Comparison of ENCODE assay signal across 21 cellular contexts in genomic region chr4:56990109-56990508, GRCh38. TPM values are rescaled to one million over a fixed set of nuclear protein-coding genes. Genes with fewer than 3 reads are reported as not detected.
DNase-seq lines count a peak whose midpoint lies in the region; ATAC-seq and TF ChIP-seq lines count a peak whose summit lies in the region.
"Had no signal": no experiment of that assay in that cellular context is flagged by ENCODE, and none has a peak within 500 bp of the region (broad histone marks: within the 10 kb centered on the region; RNA-seq: fewer than 3 reads in every experiment).

No MANE protein-coding gene starts in this region.

- H3K4me1 Mint-ChIP-seq in activated naive CD4-positive, alpha-beta T cell treated with anti-CD3 and anti-CD28 coated beads, Interleukin-2, amount 50 U/mL, for 24 hours = peaks cover 62% of the 10 kb centered on the region
- H3K4me1 Mint-ChIP-seq in T-helper 17 cell = peaks cover 29% of the 10 kb centered on the region
- H3K4me1 Mint-ChIP-seq in stimulated activated effector memory CD8-positive, alpha-beta T cell treated with anti-CD3 and anti-CD28 coated beads, Interleukin-12 subunit alpha, Interleukin-12 subunit beta, amount 100 ng/mL, for 72 hours = peaks cover 24% of the 10 kb centered on the region

- ATAC-seq in T-helper 17 cell (no peak), GM21825 (IDR thresholded peaks at IDR 0.05; ENCODE audit: unreplicated experiment) (no peak), HG03135 (IDR thresholded peaks at IDR 0.05; ENCODE audit: unreplicated experiment) (no peak), left ventricle myocardium superior (no peak)
- ATAC-seq in stimulated activated effector memory CD8-positive, alpha-beta T cell treated with anti-CD3 and anti-CD28 coated beads, Interleukin-12 subunit alpha, Interleukin-12 subunit beta, amount 100 ng/mL, for 72 hours = no peak
- ATAC-seq: pancreas had no signal

- no peak for DNase-seq in activated naive CD4-positive, alpha-beta T cell (lab: John Stamatoyannopoulos, UW)
- DNase-seq in T-helper 17 cell = no peak
- peak; percentile 21 to 78 for DNase-seq in erythroblast (lab: John Stamatoyannopoulos, UW)
- no peak for DNase-seq in stimulated activated effector memory CD8-positive, alpha-beta T cell treated with anti-CD3 and anti-CD28 coated beads, Interleukin-12 subunit alpha, Interleukin-12 subunit beta, amount 100 ng/mL, for 72 hours (ENCODE audit: low spot score in 2 of 2)
- no peak for DNase-seq in left ventricle myocardium superior
- DNase-seq: activated CD4-positive, alpha-beta T cell treated with anti-CD3 and anti-CD28 coated beads, Interleukin-2, amount 50 U/mL, for 1 hour; effector CD8-positive, alpha-beta T cell; glutamatergic neuron; GOT3; Kasumi-1; kidney; NCI-H2029; NCI-H748 treated with DMSO at 0.1 percent for 48 hours; pancreas; substantia nigra; T-helper 9 cell had no signal

- no peaks in the 10 kb centered on the region for H3K9me3 Mint-ChIP-seq in activated naive CD4-positive, alpha-beta T cell treated with anti-CD3 and anti-CD28 coated beads, Interleukin-2, amount 50 U/mL, for 24 hours
- no peaks in the 10 kb centered on the region for H3K9me3 Mint-ChIP-seq in stimulated activated effector memory CD8-positive, alpha-beta T cell treated with anti-CD3 and anti-CD28 coated beads, Interleukin-12 subunit alpha, Interleukin-12 subunit beta, amount 100 ng/mL, for 72 hours
- H3K9me3 Mint-ChIP-seq: activated T-helper 2 cell treated with anti-CD3 and anti-CD28 coated beads, Interferon-gamma antibody, Interleukin-2, Interleukin-4, amounts not matched to agents 10 μg/mL and 5 μg/mL and 100 μg/mL, durations not matched to agents 14 hours and 24 hours and 36 hours; brain had no signal

- no peak overlapping the region for H3K4me3 Mint-ChIP-seq in activated naive CD4-positive, alpha-beta T cell treated with anti-CD3 and anti-CD28 coated beads, Interleukin-2, amount 50 U/mL, for 24 hours
- H3K4me3 Mint-ChIP-seq in T-helper 17 cell = no peak overlapping the region
- no peak overlapping the region for H3K4me3 Mint-ChIP-seq in stimulated activated effector memory CD8-positive, alpha-beta T cell treated with anti-CD3 and anti-CD28 coated beads, Interleukin-12 subunit alpha, Interleukin-12 subunit beta, amount 100 ng/mL, for 72 hours
- H3K4me3 Mint-ChIP-seq: brain had no signal

- no peaks in the 10 kb centered on the region for H3K9me3 ChIP-seq in T-helper 17 cell (ENCODE audit: control insufficient read depth, low read length, poor library complexity, severe bottlenecking)
- H3K9me3 ChIP-seq: pancreas had no signal

- H3K27ac Mint-ChIP-seq in activated naive CD4-positive, alpha-beta T cell treated with anti-CD3 and anti-CD28 coated beads, Interleukin-2, amount 50 U/mL, for 24 hours = peak overlapping the region; percentile 86
- peak overlapping the region; percentile 66 for H3K27ac Mint-ChIP-seq in T-helper 17 cell
- peak overlapping the region; percentile 14 for H3K27ac Mint-ChIP-seq in stimulated activated effector memory CD8-positive, alpha-beta T cell treated with anti-CD3 and anti-CD28 coated beads, Interleukin-12 subunit alpha, Interleukin-12 subunit beta, amount 100 ng/mL, for 72 hours

- TF ChIP-seq POLR2A in erythroblast (IDR thresholded peaks at IDR 0.05; ENCODE audit: low read length) = no peak

- intact Hi-C loops in left ventricle myocardium superior (cut with micrococcal nuclease) = no loop called here

- no peaks in the 10 kb centered on the region for H3K27me3 Mint-ChIP-seq in activated naive CD4-positive, alpha-beta T cell treated with anti-CD3 and anti-CD28 coated beads, Interleukin-2, amount 50 U/mL, for 24 hours
- H3K27me3 Mint-ChIP-seq in T-helper 17 cell = no peaks in the 10 kb centered on the region
- H3K27me3 Mint-ChIP-seq: brain had no signal

- H3K36me3 Mint-ChIP-seq in activated naive CD4-positive, alpha-beta T cell treated with anti-CD3 and anti-CD28 coated beads, Interleukin-2, amount 50 U/mL, for 24 hours = peaks cover 18% of the 10 kb centered on the region
- H3K36me3 Mint-ChIP-seq in T-helper 17 cell (ENCODE audit: low read depth) = peaks cover 2% of the 10 kb centered on the region
- peaks cover 98% of the 10 kb centered on the region for H3K36me3 Mint-ChIP-seq in stimulated activated effector memory CD8-positive, alpha-beta T cell treated with anti-CD3 and anti-CD28 coated beads, Interleukin-12 subunit alpha, Interleukin-12 subunit beta, amount 100 ng/mL, for 72 hours

RNA-seq across cellular contexts. Expression of gene POLR2B, which starts 11.4 kb away (rescaled TPM):
- total RNA-seq in T-helper 17 cell = 10 to 100 TPM; 77.7 to 88.2 TPM
- total RNA-seq in left ventricle myocardium superior = 68.3 TPM

RNA-seq across cellular contexts. Expression of gene NOA1, which starts 12.7 kb away (rescaled TPM):
- total RNA-seq in T-helper 17 cell (10 to 100 TPM; 15.1 to 15.6 TPM), left ventricle myocardium superior (13.0 TPM)

Comparison
In these comparisons a context has a peak if more than half of its experiments do, and no peak if none do; other contexts are left out.
1. H3K27ac Mint-ChIP-seq: peak in every context shown above with its lines; median percentile 86 in activated naive CD4-positive, alpha-beta T cell treated with anti-CD3 and anti-CD28 coated beads, Interleukin-2, amount 50 U/mL, for 24 hours; 66 in T-helper 17 cell; 14 in stimulated activated effector memory CD8-positive, alpha-beta T cell treated with anti-CD3 and anti-CD28 coated beads, Interleukin-12 subunit alpha, Interleukin-12 subunit beta, amount 100 ng/mL, for 72 hours.
2. DNase-seq: peak in erythroblast (2 of 2); none in activated naive CD4-positive, alpha-beta T cell (0 of 4), T-helper 17 cell (0 of 3), stimulated activated effector memory CD8-positive, alpha-beta T cell treated with anti-CD3 and anti-CD28 coated beads, Interleukin-12 subunit alpha, Interleukin-12 subunit beta, amount 100 ng/mL, for 72 hours (0 of 2) and left ventricle myocardium superior (single experiment).